In genomic region chr1:223244366-223245103, GRCh38 we compare ENCODE assay signal across 8 cellular contexts.
DNase-seq lines count a peak whose midpoint lies in the region; ATAC-seq, FAIRE-seq and TF ChIP-seq lines count a peak whose summit lies in the region.

No MANE protein-coding gene starts in this region.

- H3K27ac Mint-ChIP-seq in activated CD8-positive, alpha-beta T cell treated with anti-CD3 and anti-CD28 coated beads for 36 hours, result peak overlapping the region; percentile 33

- H3K36me3 Mint-ChIP-seq in activated CD8-positive, alpha-beta T cell treated with anti-CD3 and anti-CD28 coated beads for 36 hours (ENCODE audit: low read depth), result no peaks in the 10 kb centered on the region

- no peaks in the 10 kb centered on the region for H3K9me3 Mint-ChIP-seq in activated CD8-positive, alpha-beta T cell treated with anti-CD3 and anti-CD28 coated beads for 36 hours

- peak; percentile 81 for ATAC-seq in HG02759 (IDR thresholded peaks at IDR 0.05; ENCODE audit: unreplicated experiment)
- peak; percentile 95 for ATAC-seq in activated CD8-positive, alpha-beta T cell treated with anti-CD3 and anti-CD28 coated beads for 36 hours
- no peak for ATAC-seq in HG02981 (IDR thresholded peaks at IDR 0.05; ENCODE audit: unreplicated experiment)

- H3K4me1 Mint-ChIP-seq in activated CD8-positive, alpha-beta T cell treated with anti-CD3 and anti-CD28 coated beads for 36 hours (ENCODE audit: low read depth), result peaks cover 48% of the 10 kb centered on the region

- DNase-seq in DMS 273 (lab: John Stamatoyannopoulos, UW; ENCODE audit: unreplicated experiment) (peak; percentile 24), DMS 273 treated with DMSO at 0.1 percent for 48 hours (lab: John Stamatoyannopoulos, UW) (no peak), myocyte (ENCODE audit: low read depth) (peak; percentile 33), DMS79 (lab: John Stamatoyannopoulos, UW) (no peak), frontal cortex (ENCODE audit: low spot score in 2 of 2) (no peak)
- DNase-seq in activated CD8-positive, alpha-beta T cell treated with anti-CD3 and anti-CD28 coated beads for 36 hours, result peak; percentile 69

- no peaks in the 10 kb centered on the region for H3K27me3 Mint-ChIP-seq in activated CD8-positive, alpha-beta T cell treated with anti-CD3 and anti-CD28 coated beads for 36 hours

- FAIRE-seq in frontal cortex (lab: Jason Lieb, UNC), result no peak

- TF ChIP-seq CTCF in activated CD8-positive, alpha-beta T cell treated with anti-CD3 and anti-CD28 coated beads for 36 hours (IDR thresholded peaks at IDR 0.05), result peak; percentile 61

- CTCF ChIA-PET in activated CD8-positive, alpha-beta T cell treated with anti-CD3 and anti-CD28 coated beads for 36 hours (lab: Charles Lee), result interaction anchor here (0.5 to 8.0 kb wide), 13 partner anchors 18 to 313 kb away, joined by 3 to 110 read pairs (median 3); no protein-coding TSS in a partner anchor

- no peak overlapping the region for H3K4me3 Mint-ChIP-seq in activated CD8-positive, alpha-beta T cell treated with anti-CD3 and anti-CD28 coated beads for 36 hours

- intact Hi-C loops in activated CD8-positive, alpha-beta T cell treated with anti-CD3 and anti-CD28 coated beads for 36 hours (cut with micrococcal nuclease), result loop anchor here (2.0 kb wide), 1 partner anchor 112 kb away; no protein-coding TSS in a partner anchor

- POLR2A ChIA-PET in activated CD8-positive, alpha-beta T cell treated with anti-CD3 and anti-CD28 coated beads for 36 hours (lab: Charles Lee), result interaction anchor here (0.6 kb wide), 1 partner anchor 13 kb away, joined by 3 read pairs; no protein-coding TSS in a partner anchor

Comparison
In these comparisons a context has a peak if more than half of its experiments do, and no peak if none do; other contexts are left out.
1. DNase-seq: peak in DMS 273 (single experiment), activated CD8-positive, alpha-beta T cell treated with anti-CD3 and anti-CD28 coated beads for 36 hours (single experiment) and myocyte (single experiment); none in DMS 273 treated with DMSO at 0.1 percent for 48 hours (single experiment), DMS79 (single experiment) and frontal cortex (0 of 2).